8 cellular contexts compared by ENCODE assay signal in genomic region chr18:499351-500229, GRCh38. TPM values are rescaled to one million over a fixed set of nuclear protein-coding genes. Genes with fewer than 3 reads are reported as not detected.
DNase-seq lines count a peak whose midpoint lies in the region; ATAC-seq and TF ChIP-seq lines count a peak whose summit lies in the region.

No MANE protein-coding gene starts in this region.

- BruUV-seq in Panc1 (replicated peaks; lab: Mats Ljungman, UMichigan): no TSS peak

- peaks cover 8% of the 10 kb centered on the region; the same call in 1 of the 2 replicates for H3K4me1 ChIP-seq in Panc1 (ENCODE audit: control insufficient read depth, insufficient read depth, low read length)
- no peaks in the 10 kb centered on the region for H3K4me1 ChIP-seq in foreskin keratinocyte
- no peaks in the 10 kb centered on the region for H3K4me1 ChIP-seq in psoas muscle

- H3K4me3 ChIP-seq in Panc1 (ENCODE audit: low read depth in 2 of 2, low read length in 2 of 2) (peak overlapping the region; percentile 18 to 21), psoas muscle (peak overlapping the region; percentile 58)

- intact Hi-C loops in Panc1 (cut with micrococcal nuclease; ENCODE audit: unreplicated experiment): no loop called here
- intact Hi-C loops in psoas muscle (cut with DNase I): loop anchor here in 1 of 2 donors (10.0 kb wide), 2 partner anchors 55 to 195 kb away; no protein-coding TSS in a partner anchor

- in situ Hi-C loops in Caki2 (cut with HindIII; ENCODE audit: low pct_unique_long_range_greater_than_20kb, low sequenced_read_pairs): no loop called here
- in situ Hi-C loops in Panc1 (cut with HindIII; ENCODE audit: low pct_unique_long_range_greater_than_20kb, low sequenced_read_pairs): no loop called here

- peak; percentile 62 for ATAC-seq in Panc1
- peak; percentile 11 for ATAC-seq in foreskin keratinocyte
- ATAC-seq in psoas muscle: peak in 1 of 4 donors; percentile 12
- no peak for ATAC-seq in HG02759 (IDR thresholded peaks at IDR 0.05; ENCODE audit: unreplicated experiment)
- no peak for ATAC-seq in HG02973 (IDR thresholded peaks at IDR 0.05; ENCODE audit: unreplicated experiment)
- ATAC-seq in GM18907 (IDR thresholded peaks at IDR 0.05; ENCODE audit: unreplicated experiment): no peak
- no peak for ATAC-seq in GM18909 (IDR thresholded peaks at IDR 0.05; ENCODE audit: poor library complexity, unreplicated experiment)

- CTCF ChIA-PET in Panc1 (lab: Charles Lee): no interaction called here

- no peaks in the 10 kb centered on the region for H3K9me3 ChIP-seq in Panc1 (ENCODE audit: control insufficient read depth, insufficient read depth, low read depth, low read length)
- no peaks in the 10 kb centered on the region for H3K9me3 ChIP-seq in psoas muscle

- H3K27ac ChIP-seq in Panc1 (ENCODE audit: low read length) (no peak overlapping the region), foreskin keratinocyte (no peak overlapping the region), psoas muscle (no peak overlapping the region)

- TF ChIP-seq CTCF in Panc1 (IDR thresholded peaks at IDR 0.05) (no peak), foreskin keratinocyte (conservative IDR thresholded peaks at IDR 0.05) (no peak), psoas muscle (IDR thresholded peaks at IDR 0.05) (no peak)

- POLR2A ChIA-PET in Panc1 (lab: Charles Lee): no interaction called here

- H3K27me3 ChIP-seq in Panc1 (ENCODE audit: control insufficient read depth, insufficient read depth, low read length) (peaks cover 13% of the 10 kb centered on the region), foreskin keratinocyte (peaks cover 64% of the 10 kb centered on the region), psoas muscle (ENCODE audit: insufficient read depth in 3 of 3, low read length in 2 of 3) (peaks cover 0 to 45% (median 9%) of the 10 kb centered on the region in 3 donors)

- H3K36me3 ChIP-seq in Panc1 (ENCODE audit: control insufficient read depth, insufficient read depth, low read length) (no peaks in the 10 kb centered on the region), psoas muscle (ENCODE audit: insufficient read depth in 1 of 2, low read depth in 1 of 2) (no peaks in the 10 kb centered on the region)

- peak; percentile 45 for DNase-seq in Caki2 (ENCODE audit: low read depth)
- no peak for DNase-seq in Panc1 (ENCODE audit: low read depth, low spot score)
- peak in 1 of 2 donors; percentile 26 for DNase-seq in foreskin keratinocyte
- DNase-seq in psoas muscle: peak in 1 of 2 donors; percentile 21

- 0 to 1% (median 1%) methylated on average over 63 of the region's 63 CpGs for WGBS in psoas muscle, 3 donors

RNA-seq across cellular contexts. Expression of gene COLEC12, which starts 0.9 kb away (rescaled TPM):
- 0.57 TPM in 1 of 2 replicates, not detected in the other for total RNA-seq in Caki2 (2014; rRNA removed; shearing (Covaris generic); ENCODE audit: low replicate concordance)
- total RNA-seq in Panc1 (2021; ENCODE audit: unreplicated experiment): 0.03 TPM
- polyA plus RNA-seq in Panc1 (2012; ENCODE audit: insufficient read length): not detected
- not detected in 2 replicates for total RNA-seq in foreskin keratinocyte
- polyA plus RNA-seq in foreskin keratinocyte: not detected in 2 replicates
- 1 to 10 TPM; 3.4 to 6.4 (median 4.2) TPM for total RNA-seq in psoas muscle
- polyA plus RNA-seq in psoas muscle: 1 to 10 TPM in 2 of 3 donors, under 1 TPM in 1; 0.80 to 1.9 (median 1.2) TPM

Comparison
In these comparisons a context has a peak if more than half of its experiments do, and no peak if none do; other contexts are left out.
1. ATAC-seq: peak in Panc1 (single experiment) and foreskin keratinocyte (single experiment); none in HG02759 (single experiment), HG02973 (single experiment), GM18907 (single experiment) and GM18909 (single experiment).